8 cellular contexts compared by ENCODE assay signal in genomic region chr20:32574296-32575226, GRCh38. TPM values are rescaled to one million over a fixed set of nuclear protein-coding genes. Genes with fewer than 3 reads are reported as not detected.
A peak's percentile ranks its signal among the peaks of the same experiment; 100 is the strongest.
DNase-seq lines count a peak whose midpoint lies in the region; ATAC-seq and TF ChIP-seq lines count a peak whose summit lies in the region.

No MANE protein-coding gene starts in this region.

- no peaks in the 10 kb centered on the region for H3K9me3 ChIP-seq in IMR-90 (ENCODE audit: control insufficient read depth, insufficient read depth, low read length)

- no peak for TF ChIP-seq POLR2A in IMR-90 (IDR thresholded peaks at IDR 0.05; ENCODE audit: low read depth, low read length)

- H2BK20ac ChIP-seq in IMR-90 (ENCODE audit: low read depth, low read length): peak overlapping the region; percentile 76

- peak overlapping the region; percentile 60 to 77 for H4K8ac ChIP-seq in IMR-90 (ENCODE audit: low read depth in 2 of 2, low read length in 2 of 2)

- peak overlapping the region; percentile 36; the same call in 1 of the 2 replicates for H3K18ac ChIP-seq in IMR-90 (ENCODE audit: low read depth, low read length)

- TF ChIP-seq RAD21 in IMR-90 (IDR thresholded peaks at IDR 0.05; ENCODE audit: low read length): no peak

- no TSS peak for BruUV-seq in IMR-90 (replicated peaks; lab: Mats Ljungman, UMichigan)

- H3K23ac ChIP-seq in IMR-90 (ENCODE audit: low read depth, low read length): peak overlapping the region; percentile 59; the same call in 1 of the 2 replicates

- ATAC-seq in IMR-90 (ENCODE audit: low read depth) (peak; percentile 97), GM18861 (IDR thresholded peaks at IDR 0.05; ENCODE audit: unreplicated experiment) (no peak)
- ATAC-seq in stimulated activated naive CD8-positive, alpha-beta T cell treated with anti-CD3 and anti-CD28 coated beads, Interleukin-15, Interleukin-2, amounts not matched to agents 100 U/mL and 50 U/mL, for 24 hours: peak; percentile 69

- no peak overlapping the region for H3K4me2 ChIP-seq in IMR-90 (ENCODE audit: low read depth, low read length)

- H3K27ac ChIP-seq in IMR-90 (ENCODE audit: insufficient read depth, low read length): peak overlapping the region; percentile 33; the same call in 1 of the 2 replicates

- no peaks in the 10 kb centered on the region for H3K27me3 Mint-ChIP-seq in activated CD4-positive, alpha-beta memory T cell treated with anti-CD3 and anti-CD28 coated beads, Interleukin-2, amount 10 ng/mL, durations not matched to agents 7 days and 5 days
- H3K27me3 Mint-ChIP-seq in glutamatergic neuron (ENCODE audit: unreplicated experiment): peaks cover 5% of the 10 kb centered on the region

- H2AFZ ChIP-seq in IMR-90 (replicated peaks; ENCODE audit: low read length, poor library complexity): peak overlapping the region; percentile 85

- H2BK120ac ChIP-seq in IMR-90 (ENCODE audit: low read depth, low read length): peak overlapping the region; percentile 82

- intact Hi-C loops in IMR-90 (cut with micrococcal nuclease): no loop called here

- H3K4ac ChIP-seq in IMR-90 (ENCODE audit: low read depth, low read length): peak overlapping the region; percentile 90

- peaks cover 10% of the 10 kb centered on the region for H3K4me1 ChIP-seq in IMR-90 (ENCODE audit: control insufficient read depth, insufficient read depth, low read length)

- H3K36me3 ChIP-seq in IMR-90 (ENCODE audit: control insufficient read depth, insufficient read depth, low read length): no peaks in the 10 kb centered on the region

- no peaks in the 10 kb centered on the region for H3K36me3 Mint-ChIP-seq in activated CD4-positive, alpha-beta memory T cell treated with anti-CD3 and anti-CD28 coated beads, Interleukin-2, amount 10 ng/mL, durations not matched to agents 7 days and 5 days (ENCODE audit: low read depth)
- H3K36me3 Mint-ChIP-seq in glutamatergic neuron (ENCODE audit: unreplicated experiment): no peaks in the 10 kb centered on the region

- no peaks in the 10 kb centered on the region for H4K20me1 ChIP-seq in IMR-90 (ENCODE audit: insufficient read depth, low read length)

- H4K5ac ChIP-seq in IMR-90 (ENCODE audit: low read depth, low read length): peak overlapping the region; percentile 48

- H3K79me1 ChIP-seq in IMR-90 (ENCODE audit: low read depth in 1 of 2, low read length in 2 of 2): peaks cover 0 to 4% of the 10 kb centered on the region in 2 experiments; a peak in 2 of 4 replicates

- H3K4me3 Mint-ChIP-seq in activated CD4-positive, alpha-beta memory T cell treated with anti-CD3 and anti-CD28 coated beads, Interleukin-2, amount 10 ng/mL, durations not matched to agents 7 days and 5 days: no peak overlapping the region
- no peak overlapping the region for H3K4me3 Mint-ChIP-seq in glutamatergic neuron (ENCODE audit: unreplicated experiment)

- peak overlapping the region; percentile 95 for H2AK5ac ChIP-seq in IMR-90 (ENCODE audit: low read depth, low read length)

- dilution Hi-C loops in IMR-90 (cut with HindIII; ENCODE audit: low sequenced_read_pairs, unreplicated experiment): no loop called here

- peak overlapping the region; percentile 94; the same call in 2 of the 3 replicates for H2BK15ac ChIP-seq in IMR-90 (ENCODE audit: low read depth, low read length)

- peaks cover 4% of the 10 kb centered on the region for H3K4me1 Mint-ChIP-seq in activated CD4-positive, alpha-beta memory T cell treated with anti-CD3 and anti-CD28 coated beads, Interleukin-2, amount 10 ng/mL, durations not matched to agents 7 days and 5 days
- peaks cover 11% of the 10 kb centered on the region for H3K4me1 Mint-ChIP-seq in glutamatergic neuron (ENCODE audit: low read depth, unreplicated experiment)

- H3K9ac ChIP-seq in IMR-90 (ENCODE audit: low read depth, low read length): peak overlapping the region; percentile 13; the same call in 1 of the 2 replicates

- DNase-seq in AG09309 (ENCODE audit: low read depth): peak; percentile 44
- DNase-seq in IMR-90: peak; percentile 88
- peak; percentile 23 for DNase-seq in activated CD4-positive, alpha-beta memory T cell treated with anti-CD3 and anti-CD28 coated beads, Interleukin-2, amount 10 ng/mL, durations not matched to agents 7 days and 5 days
- DNase-seq in glutamatergic neuron: peak; percentile 31
- peak; percentile 63 for DNase-seq in stimulated activated naive CD8-positive, alpha-beta T cell treated with anti-CD3 and anti-CD28 coated beads, Interleukin-15, Interleukin-2, amounts not matched to agents 100 U/mL and 50 U/mL, for 24 hours
- DNase-seq in COR-L47 (lab: John Stamatoyannopoulos, UW): no peak
- DNase-seq in T-helper 9 cell: no peak

- no peak overlapping the region; the same call in 1 of the 2 replicates for H3K56ac ChIP-seq in IMR-90 (ENCODE audit: extremely low read depth, insufficient read depth, low read length)

- peaks cover 9% of the 10 kb centered on the region for H3K9me1 ChIP-seq in IMR-90 (ENCODE audit: insufficient read depth, low read length)

- in situ Hi-C loops in IMR-90 (cut with MboI; ENCODE audit: low sequenced_read_pairs): no loop called here

- POLR2A ChIA-PET in IMR-90 (lab: Charles Lee; ENCODE audit: unreplicated experiment): interaction anchor here (0.6 kb wide), 1 partner anchor 266 kb away, joined by 6 read pairs; no protein-coding TSS in a partner anchor
- POLR2A ChIA-PET in activated CD4-positive, alpha-beta memory T cell treated with anti-CD3 and anti-CD28 coated beads, Interleukin-2, amount 10 ng/mL, durations not matched to agents 7 days and 5 days (lab: Charles Lee): interaction anchor here (0.6 to 1.6 kb wide), 2 partner anchors 12 to 20 kb away, joined by 3 to 4 read pairs; no protein-coding TSS in a partner anchor

- no peak overlapping the region for H2BK5ac ChIP-seq in IMR-90 (ENCODE audit: low read depth, low read length, poor library complexity, severe bottlenecking)

- no peak overlapping the region for H3K27ac Mint-ChIP-seq in activated CD4-positive, alpha-beta memory T cell treated with anti-CD3 and anti-CD28 coated beads, Interleukin-2, amount 10 ng/mL, durations not matched to agents 7 days and 5 days
- no peak overlapping the region for H3K27ac Mint-ChIP-seq in glutamatergic neuron (ENCODE audit: unreplicated experiment)

- TF ChIP-seq CTCF in AG09309 (IDR thresholded peaks at IDR 0.05; ENCODE audit: control insufficient read depth, insufficient read depth, low read depth, low read length, missing control alignments) (no peak), IMR-90 (conservative IDR thresholded peaks at IDR 0.05; ENCODE audit: low read depth, low read length) (no peak), glutamatergic neuron (IDR thresholded peaks at IDR 0.05; ENCODE audit: partially characterized antibody, unreplicated experiment) (no peak)

- WGBS in IMR-90 (ENCODE audit: extremely low coverage in 2 of 2, insufficient read length in 1 of 2), 2 experiments: 52% methylated on average over 17 of the region's 34 CpGs; no CpG with 5 or more reads in 1 of the 2 experiments

- H3K14ac ChIP-seq in IMR-90 (replicated peaks; ENCODE audit: low read depth, low read length): peak overlapping the region; percentile 83

- no peaks in the 10 kb centered on the region for H3K9me3 Mint-ChIP-seq in activated CD4-positive, alpha-beta memory T cell treated with anti-CD3 and anti-CD28 coated beads, Interleukin-2, amount 10 ng/mL, durations not matched to agents 7 days and 5 days
- H3K9me3 Mint-ChIP-seq in glutamatergic neuron (ENCODE audit: unreplicated experiment): peaks cover 2% of the 10 kb centered on the region

- H3K4me3 ChIP-seq in AG09309 (ENCODE audit: control insufficient read depth, low read depth, low read length) (no peak overlapping the region), IMR-90 (ENCODE audit: insufficient read depth, low read depth, low read length) (no peak overlapping the region)

- peak overlapping the region; percentile 73 for H4K91ac ChIP-seq in IMR-90 (ENCODE audit: insufficient read depth, low read depth, low read length)

- CTCF ChIA-PET in IMR-90 (lab: Yijun Ruan, JAX): no interaction called here
- CTCF ChIA-PET in activated CD4-positive, alpha-beta memory T cell treated with anti-CD3 and anti-CD28 coated beads, Interleukin-2, amount 10 ng/mL, durations not matched to agents 7 days and 5 days (lab: Charles Lee): no interaction called here

- no peaks in the 10 kb centered on the region; the same call in 1 of the 2 replicates for H3K27me3 ChIP-seq in IMR-90 (ENCODE audit: control insufficient read depth, insufficient read depth, low read length)

- H2AK9ac ChIP-seq in IMR-90 (replicated peaks; ENCODE audit: low read depth, low read length, poor library complexity): peak overlapping the region; percentile 74

TF ChIP-seq in IMR-90, 13 proteins besides CTCF, POLR2A, EP300 and RAD21 (continues in another document):
- TF ChIP-seq FOS (IDR thresholded peaks at IDR 0.05; ENCODE audit: low read depth, low read length) (peak; percentile 98), CHD1 (IDR thresholded peaks at IDR 0.05; ENCODE audit: low read depth, low read length) (no peak), MAFK (IDR thresholded peaks at IDR 0.05; ENCODE audit: low read depth, low read length) (peak; percentile 43), BHLHE40 (IDR thresholded peaks at IDR 0.05; ENCODE audit: low read depth, low read length) (peak; percentile 35), SMC3 (IDR thresholded peaks at IDR 0.05; ENCODE audit: low read depth, low read length) (no peak), MAZ (IDR thresholded peaks at IDR 0.05; ENCODE audit: borderline replicate concordance, low read depth, low read length) (peak; percentile 49; the same call in 1 of the 2 replicates), CEBPB (IDR thresholded peaks at IDR 0.05; ENCODE audit: low read depth, low read length) (0 out of 2 replicates have a peak, but pooled peaks have one; percentile 25), NFE2L2 (IDR thresholded peaks at IDR 0.05; ENCODE audit: low read depth, low read length) (peak; percentile 95), RFX5 (IDR thresholded peaks at IDR 0.05; ENCODE audit: low read depth, low read length) (no peak), RCOR1 (IDR thresholded peaks at IDR 0.05; ENCODE audit: insufficient replicate concordance, low read length) (peak; percentile 98)
- TF ChIP-seq, protein P1, sequence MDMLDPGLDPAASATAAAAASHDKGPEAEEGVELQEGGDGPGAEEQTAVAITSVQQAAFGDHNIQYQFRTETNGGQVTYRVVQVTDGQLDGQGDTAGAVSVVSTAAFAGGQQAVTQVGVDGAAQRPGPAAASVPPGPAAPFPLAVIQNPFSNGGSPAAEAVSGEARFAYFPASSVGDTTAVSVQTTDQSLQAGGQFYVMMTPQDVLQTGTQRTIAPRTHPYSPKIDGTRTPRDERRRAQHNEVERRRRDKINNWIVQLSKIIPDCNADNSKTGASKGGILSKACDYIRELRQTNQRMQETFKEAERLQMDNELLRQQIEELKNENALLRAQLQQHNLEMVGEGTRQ (IDR thresholded peaks at IDR 0.05; ENCODE audit: low read depth, low read length): no peak; the same call in 1 of the 2 replicates

RNA-seq across cellular contexts. Expression of gene NOL4L, which starts 10.6 kb away (rescaled TPM):
- total RNA-seq in IMR-90 (2012; rRNA removed): 4.7 and 5.6 TPM in 2 replicates
- polyA plus RNA-seq in IMR-90 (2012; rRNA removed): 13.3 and 16.6 TPM in 2 replicates
- 11.4 and 18.6 TPM in 2 replicates for polyA plus RNA-seq in IMR-90 (2012; cell fraction: cytosol; rRNA removed)
- polyA plus RNA-seq in IMR-90 (2012; cell fraction: nucleus; rRNA removed; ENCODE audit: low replicate concordance): 34.9 and 65.6 TPM in 2 replicates
- 10 to 100 TPM; 17.1 to 19.1 TPM for total RNA-seq in activated CD4-positive, alpha-beta memory T cell treated with anti-CD3 and anti-CD28 coated beads, Interleukin-2, amount 10 ng/mL, durations not matched to agents 7 days and 5 days
- total RNA-seq in glutamatergic neuron (ENCODE audit: unreplicated experiment): 106 TPM

Comparison
In these comparisons a context has a peak if more than half of its experiments do, and no peak if none do; other contexts are left out.
1. DNase-seq: peak in AG09309 (single experiment), IMR-90 (single experiment), activated CD4-positive, alpha-beta memory T cell treated with anti-CD3 and anti-CD28 coated beads, Interleukin-2, amount 10 ng/mL, durations not matched to agents 7 days and 5 days (single experiment), glutamatergic neuron (single experiment) and stimulated activated naive CD8-positive, alpha-beta T cell treated with anti-CD3 and anti-CD28 coated beads, Interleukin-15, Interleukin-2, amounts not matched to agents 100 U/mL and 50 U/mL, for 24 hours (single experiment); none in COR-L47 (single experiment) and T-helper 9 cell (single experiment).